Comparison of ENCODE assay signal across 6 cellular contexts in the genomic region with DNA sequence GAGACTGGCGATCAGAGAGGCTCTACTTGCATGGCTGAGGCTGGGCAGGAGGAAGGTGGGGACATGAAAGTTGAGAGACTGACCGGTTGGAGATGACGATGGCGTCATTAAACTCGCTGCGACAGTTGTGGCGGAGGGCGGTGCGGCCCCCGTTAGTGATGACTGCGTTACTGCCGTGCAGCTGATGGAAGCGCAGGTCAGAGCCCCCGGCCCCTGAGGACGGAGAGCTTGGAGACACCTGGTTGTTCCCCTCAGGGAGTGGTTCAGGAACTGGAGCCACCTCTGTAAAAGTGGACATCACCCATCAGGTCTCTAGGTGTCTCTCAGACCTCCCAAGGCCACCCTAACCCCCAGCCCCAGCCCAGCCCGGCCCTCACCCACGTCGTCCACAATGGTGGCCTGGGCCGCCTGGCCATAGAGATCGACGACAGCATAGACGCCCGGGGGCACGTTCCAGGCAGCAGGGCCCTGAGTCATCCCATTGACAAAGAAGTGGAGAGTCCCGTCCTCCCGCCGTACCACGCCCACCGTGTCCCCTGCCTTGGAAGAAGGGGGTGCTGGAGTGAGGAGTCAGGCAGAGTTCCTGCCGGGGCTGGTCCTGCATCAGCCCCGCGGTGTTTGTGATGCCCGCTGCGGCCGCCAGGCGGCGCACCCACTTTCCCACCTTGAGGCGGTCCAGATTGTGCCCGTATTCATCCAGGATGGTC. TPM values are rescaled to one million over a fixed set of nuclear protein-coding genes. Genes with fewer than 3 reads are reported as not detected.
DNase-seq lines count a peak whose midpoint lies in the region; FAIRE-seq and TF ChIP-seq lines count a peak whose summit lies in the region.

No MANE protein-coding gene starts in this region.

- no peaks in the 10 kb centered on the region for H3K9me3 ChIP-seq in cardiac muscle cell (ENCODE audit: low read depth)

- FAIRE-seq in GM12891 (lab: Jason Lieb, UNC): peak; percentile 90

- H3K4me1 ChIP-seq in cardiac muscle cell (ENCODE audit: low read depth): peaks cover 5% of the 10 kb centered on the region

- TF ChIP-seq CTCF in cardiac muscle cell (IDR thresholded peaks at IDR 0.05; ENCODE audit: low read depth, low read length): peak; percentile 89

- DNase-seq in GM12891 (ENCODE audit: insufficient read length, low spot score): peak; percentile 86
- DNase-seq in activated CD4-positive, alpha-beta T cell treated with anti-CD3 and anti-CD28 coated beads, Interleukin-2, amount 50 U/mL, for 1 hour: peak; percentile 66
- DNase-seq in cardiac muscle cell (ENCODE audit: low read depth in 1 of 2, low spot score in 1 of 2): peak; percentile 40 to 53
- peak; percentile 49 to 55 for DNase-seq in stimulated activated CD8-positive, alpha-beta memory T cell treated with anti-CD3 and anti-CD28 coated beads, Interleukin-2, amount 100 ng/mL, for 48 hours (ENCODE audit: low read depth in 2 of 2)
- no peak for DNase-seq in NK-92 (lab: John Stamatoyannopoulos, UW; ENCODE audit: unreplicated experiment)
- no peak for DNase-seq in NCI-H524 treated with DMSO at 0.1 percent for 48 hours (lab: John Stamatoyannopoulos, UW)

- no peaks in the 10 kb centered on the region for H3K27me3 ChIP-seq in cardiac muscle cell

- H3K4me3 ChIP-seq in cardiac muscle cell: no peak overlapping the region

- H3K27ac ChIP-seq in cardiac muscle cell: no peak overlapping the region

- peaks cover 36% of the 10 kb centered on the region for H3K36me3 ChIP-seq in cardiac muscle cell

- no peak for TF ChIP-seq POLR2A in GM12891 (IDR thresholded peaks at IDR 0.05; ENCODE audit: low read depth, low read length)

TF ChIP-seq in GM12891, 5 proteins besides CTCF, POLR2A, EP300 and RAD21:
- TF ChIP-seq SPI1 (IDR thresholded peaks at IDR 0.05; ENCODE audit: low read depth, low read length): no peak
- TF ChIP-seq PAX5 (IDR thresholded peaks at IDR 0.05; ENCODE audit: insufficient read depth, low read length, severe bottlenecking): no peak
- no peak for TF ChIP-seq TAF1 (IDR thresholded peaks at IDR 0.05; ENCODE audit: low read depth, low read length)
- TF ChIP-seq POU2F2 (IDR thresholded peaks at IDR 0.05; ENCODE audit: low read depth, low read length): no peak
- TF ChIP-seq POLR2AphosphoS5 (IDR thresholded peaks at IDR 0.05; ENCODE audit: low read depth, low read length): no peak

RNA-seq across cellular contexts. Expression of a gene that starts 5.3 kb away (rescaled TPM):
- 16.0 TPM for polyA plus RNA-seq in GM12891 (2012; ENCODE audit: low read depth, missing spikeins)
- total RNA-seq in cardiac muscle cell: 25.3 and 32.4 TPM in 2 replicates
- 12.2 and 15.5 TPM in 2 replicates for polyA plus RNA-seq in cardiac muscle cell

RNA-seq across cellular contexts. Expression of a gene that starts 8.7 kb away (rescaled TPM):
- 44.8 TPM for polyA plus RNA-seq in GM12891 (2012; ENCODE audit: low read depth, missing spikeins)
- total RNA-seq in cardiac muscle cell: 59.9 and 76.2 TPM in 2 replicates
- polyA plus RNA-seq in cardiac muscle cell: 68.7 and 97.4 TPM in 2 replicates

RNA-seq across cellular contexts. Expression of a gene that starts 12.4 kb away (rescaled TPM):
- 103 TPM for polyA plus RNA-seq in GM12891 (2012; ENCODE audit: low read depth, missing spikeins)
- 1.4 and 6.9 TPM in 2 replicates for total RNA-seq in cardiac muscle cell
- polyA plus RNA-seq in cardiac muscle cell: 25.9 and 32.1 TPM in 2 replicates

RNA-seq across cellular contexts. Expression of a gene that starts 16.5 kb away (rescaled TPM):
- polyA plus RNA-seq in GM12891 (2012; ENCODE audit: low read depth, missing spikeins): 646 TPM
- total RNA-seq in cardiac muscle cell: 319 and 545 TPM in 2 replicates
- 719 and 988 TPM in 2 replicates for polyA plus RNA-seq in cardiac muscle cell

RNA-seq across cellular contexts. Expression of a gene that starts 28.1 kb away (rescaled TPM):
- 4.9 TPM for polyA plus RNA-seq in GM12891 (2012; ENCODE audit: low read depth, missing spikeins)
- 15.9 and 18.4 TPM in 2 replicates for total RNA-seq in cardiac muscle cell
- 10.7 and 14.0 TPM in 2 replicates for polyA plus RNA-seq in cardiac muscle cell

Comparison
In these comparisons a context has a peak if more than half of its experiments do, and no peak if none do; other contexts are left out.
1. DNase-seq: peak in GM12891 (single experiment), activated CD4-positive, alpha-beta T cell treated with anti-CD3 and anti-CD28 coated beads, Interleukin-2, amount 50 U/mL, for 1 hour (single experiment), cardiac muscle cell (2 of 2) and stimulated activated CD8-positive, alpha-beta memory T cell treated with anti-CD3 and anti-CD28 coated beads, Interleukin-2, amount 100 ng/mL, for 48 hours (2 of 2); none in NK-92 (single experiment) and NCI-H524 treated with DMSO at 0.1 percent for 48 hours (single experiment).